ENCODE assay signal across 11 cellular contexts in genomic region chr5:67807116-67807888, GRCh38.
DNase-seq lines count a peak whose midpoint lies in the region; ATAC-seq and TF ChIP-seq lines count a peak whose summit lies in the region.
"Had no signal": no experiment of that assay in that cellular context is flagged by ENCODE, and none has a peak within 500 bp of the region (broad histone marks: within the 10 kb centered on the region; RNA-seq: fewer than 3 reads in every experiment).

No MANE protein-coding gene starts in this region.

- H2BK15ac ChIP-seq in mesendoderm (replicated peaks; ENCODE audit: low read depth) (no peak overlapping the region), neuronal stem cell (ENCODE audit: low read length) (no peak overlapping the region)

- peak overlapping the region; percentile 93 for H2AK5ac ChIP-seq in mesendoderm (ENCODE audit: low read length)
- no peak overlapping the region for H2AK5ac ChIP-seq in neuronal stem cell (ENCODE audit: low read depth, low read length)

- no peak overlapping the region for H4K5ac ChIP-seq in mesendoderm (ENCODE audit: low read length)

- H2AFZ ChIP-seq in OCI-LY7 (ENCODE audit: low read length) (no peak overlapping the region), neuronal stem cell (ENCODE audit: low read length) (no peak overlapping the region)

- H3K4ac ChIP-seq in mesendoderm (ENCODE audit: low read depth, low read length) (no peak overlapping the region), neuronal stem cell (ENCODE audit: low read length) (no peak overlapping the region)

- H4K91ac ChIP-seq in neuronal stem cell (ENCODE audit: low read depth, low read length, poor library complexity) = no peak overlapping the region

- H3K18ac ChIP-seq in mesendoderm (ENCODE audit: low read length) (no peak overlapping the region), neuronal stem cell (ENCODE audit: low read length) (no peak overlapping the region)

- peak overlapping the region; percentile 66 for H3K56ac ChIP-seq in mesendoderm (ENCODE audit: low read length)

- H3K4me3 ChIP-seq in mesendoderm (ENCODE audit: low read length) (no peak overlapping the region), OCI-LY7 (ENCODE audit: low read depth, low read length, poor library complexity, severe bottlenecking) (no peak overlapping the region), neuronal stem cell (ENCODE audit: low read length in 2 of 2) (no peak overlapping the region)
- H3K4me3 ChIP-seq: SJSA1 had no signal

- H2BK5ac ChIP-seq in mesendoderm (ENCODE audit: low read length) (peak overlapping the region; percentile 71), neuronal stem cell (ENCODE audit: low read length) (no peak overlapping the region)

- no peak overlapping the region for H3K9ac ChIP-seq in mesendoderm (ENCODE audit: low read length)
- no peak overlapping the region for H3K9ac ChIP-seq in neuronal stem cell (ENCODE audit: low read depth, low read length, poor library complexity)

- no peak for DNase-seq in mesendoderm
- DNase-seq in OCI-LY7 (ENCODE audit: low spot score) = no peak
- no peak for DNase-seq in AML-193 (lab: John Stamatoyannopoulos, UW)
- DNase-seq in neuronal stem cell (ENCODE audit: low spot score) = no peak
- DNase-seq in NCI-H187 (lab: John Stamatoyannopoulos, UW) = no peak
- DNase-seq: NCI-H510A; stimulated activated CD4-positive, alpha-beta T cell treated with anti-CD3 and anti-CD28 coated beads, Interleukin-4, amount 100 ng/mL, for 1 hour had no signal

- H3K79me2 ChIP-seq in mesendoderm (ENCODE audit: control insufficient read depth, insufficient read depth, low read length) = no peaks in the 10 kb centered on the region
- no peaks in the 10 kb centered on the region for H3K79me2 ChIP-seq in OCI-LY7 (ENCODE audit: insufficient read depth, low read depth, low read length)

- intact Hi-C loops in OCI-LY7 (cut with micrococcal nuclease; ENCODE audit: unreplicated experiment) = no loop called here

- no peaks in the 10 kb centered on the region for H3K9me3 ChIP-seq in OCI-LY7 (ENCODE audit: low read length)
- H3K9me3 ChIP-seq in neuronal stem cell (replicated peaks in 1 of 2; ENCODE audit: control insufficient read depth in 2 of 2, insufficient read depth in 1 of 2, low read depth in 1 of 2, low read length in 2 of 2) = no peaks in the 10 kb centered on the region
- H3K9me3 ChIP-seq: SJSA1 had no signal

- BruUV-seq in OCI-LY7 (replicated peaks; lab: Mats Ljungman, UMichigan) = no TSS peak

- H3K27ac ChIP-seq in mesendoderm (ENCODE audit: low read depth, low read length) (no peak overlapping the region), OCI-LY7 (ENCODE audit: low read depth, low read length, poor library complexity, severe bottlenecking) (no peak overlapping the region), neuronal stem cell (replicated peaks; ENCODE audit: low read length) (no peak overlapping the region)
- H3K27ac ChIP-seq: SJSA1 had no signal

- peaks cover 11% of the 10 kb centered on the region for H3K4me1 ChIP-seq in mesendoderm (ENCODE audit: control insufficient read depth, low read depth, low read length)
- no peaks in the 10 kb centered on the region for H3K4me1 ChIP-seq in OCI-LY7 (ENCODE audit: insufficient read depth, low read length, poor library complexity, severe bottlenecking)
- peaks cover 8 to 11% of the 10 kb centered on the region in 2 donors for H3K4me1 ChIP-seq in neuronal stem cell (ENCODE audit: control insufficient read depth in 2 of 2, insufficient read depth in 1 of 2, low read depth in 1 of 2, low read length in 2 of 2)
- H3K4me1 ChIP-seq: SJSA1 had no signal

- no CpG with 5 or more reads among the region's 4 CpGs for WGBS in mesendoderm (ENCODE audit: extremely low coverage, insufficient coverage, low lambda C conversion rate)
- WGBS in neuronal stem cell (ENCODE audit: extremely low coverage in 2 of 2, insufficient read length in 2 of 2, insufficient replicate concordance in 1 of 2), 2 donors = no CpG with 5 or more reads among the region's 4 CpGs

- no peaks in the 10 kb centered on the region for H3K36me3 ChIP-seq in mesendoderm (ENCODE audit: control insufficient read depth, insufficient read depth, low read length)
- no peaks in the 10 kb centered on the region for H3K36me3 ChIP-seq in OCI-LY7 (ENCODE audit: insufficient read depth, low read length)
- no peaks in the 10 kb centered on the region for H3K36me3 ChIP-seq in neuronal stem cell (replicated peaks in 1 of 2; ENCODE audit: control insufficient read depth in 2 of 2, insufficient read depth in 2 of 2, low read length in 2 of 2)
- H3K36me3 ChIP-seq: SJSA1 had no signal

- CTCF ChIA-PET in OCI-LY7 (lab: Charles Lee; ENCODE audit: unreplicated experiment) = no interaction called here

- no peak overlapping the region for H3K23ac ChIP-seq in mesendoderm (ENCODE audit: low read length)
- H3K23ac ChIP-seq in neuronal stem cell (ENCODE audit: low read depth, low read length, poor library complexity) = no peak overlapping the region

- H4K8ac ChIP-seq in mesendoderm (ENCODE audit: low read depth, low read length) (no peak overlapping the region), neuronal stem cell (ENCODE audit: low read depth, low read length) (no peak overlapping the region)

- H3K27me3 ChIP-seq in mesendoderm (ENCODE audit: insufficient read depth, low read length, poor library complexity) = no peaks in the 10 kb centered on the region
- no peaks in the 10 kb centered on the region for H3K27me3 ChIP-seq in neuronal stem cell (ENCODE audit: control insufficient read depth in 3 of 3, insufficient read depth in 3 of 3, low read depth in 1 of 3, low read length in 3 of 3)
- H3K27me3 ChIP-seq: SJSA1 had no signal

- H4K20me1 ChIP-seq in OCI-LY7 (ENCODE audit: insufficient read depth, low read length) = no peaks in the 10 kb centered on the region

- no peak overlapping the region for H2BK120ac ChIP-seq in mesendoderm (ENCODE audit: low read depth, low read length)
- H2BK120ac ChIP-seq in neuronal stem cell (ENCODE audit: low read depth, low read length) = no peak overlapping the region

- H3K4me2 ChIP-seq in mesendoderm (ENCODE audit: low read length) = no peak overlapping the region
- H3K4me2 ChIP-seq in OCI-LY7 (ENCODE audit: low read length) = no peak overlapping the region
- H3K4me2 ChIP-seq in neuronal stem cell (ENCODE audit: insufficient read depth, low read length, poor library complexity, severe bottlenecking) = no peak overlapping the region

- POLR2A ChIA-PET in OCI-LY7 (lab: Charles Lee) = interaction anchor here (0.9 kb wide), 1 partner anchor 18 kb away, joined by 4 read pairs; no protein-coding TSS in a partner anchor

- TF ChIP-seq CTCF in OCI-LY7 (conservative IDR thresholded peaks at IDR 0.05; ENCODE audit: low read length) = no peak

- peak; percentile 57 for ATAC-seq in GM18511 (IDR thresholded peaks at IDR 0.05; ENCODE audit: unreplicated experiment)
- ATAC-seq in GM21447 (IDR thresholded peaks at IDR 0.05; ENCODE audit: unreplicated experiment) = peak; percentile 63
- ATAC-seq in HG03565 (IDR thresholded peaks at IDR 0.05; ENCODE audit: unreplicated experiment) = peak; percentile 51

- no peak overlapping the region for H2BK12ac ChIP-seq in neuronal stem cell (ENCODE audit: low read length)

- no peak overlapping the region for H3K14ac ChIP-seq in neuronal stem cell (ENCODE audit: low read length)

- H3K9me2 ChIP-seq in OCI-LY7 (ENCODE audit: insufficient read depth, low read length) = no peaks in the 10 kb centered on the region

- H3K79me1 ChIP-seq in mesendoderm (ENCODE audit: low read length) (no peaks in the 10 kb centered on the region), neuronal stem cell (ENCODE audit: low read depth, low read length) (no peaks in the 10 kb centered on the region)
